ENCODE assay signal across 8 cellular contexts in the genomic region with DNA sequence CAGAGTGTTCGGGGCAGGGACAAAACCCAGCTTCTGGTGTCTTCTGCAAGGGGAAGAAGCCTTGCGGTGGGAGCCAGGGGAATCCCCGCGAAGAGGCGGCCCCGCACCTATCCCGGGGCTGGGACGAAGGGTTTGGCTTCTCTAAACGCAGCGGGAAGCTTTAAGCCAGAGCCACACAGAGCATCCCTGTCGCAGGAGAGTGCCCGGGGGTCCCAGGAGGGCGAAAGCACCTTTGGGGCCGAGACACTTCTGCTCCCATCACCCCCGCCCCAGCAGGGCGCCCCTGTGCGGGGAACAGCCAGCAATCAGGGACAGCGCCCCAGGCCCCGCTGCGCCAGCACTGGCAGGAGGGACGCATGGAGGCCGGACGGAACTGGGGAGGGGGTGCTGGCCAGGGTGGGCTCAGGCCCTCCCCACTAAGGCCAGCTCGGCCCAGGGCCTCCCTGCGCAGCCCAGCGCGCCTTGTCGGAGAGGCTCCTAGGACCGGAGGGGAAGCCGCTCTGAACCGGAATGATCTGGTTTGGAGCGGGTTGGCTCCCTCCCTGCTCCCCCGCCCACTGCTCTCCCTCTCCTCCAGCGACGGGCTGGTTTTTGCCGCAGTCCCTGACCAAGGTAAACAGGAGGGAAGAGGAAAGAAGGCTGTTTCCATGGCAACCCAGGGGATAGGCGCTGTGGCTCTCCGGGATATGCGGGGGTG.
DNase-seq lines count a peak whose midpoint lies in the region; ATAC-seq and TF ChIP-seq lines count a peak whose summit lies in the region.

No MANE protein-coding gene starts in this region.

- peaks cover 4 to 7% of the 10 kb centered on the region in 2 donors for H3K4me1 ChIP-seq in muscle layer of duodenum (ENCODE audit: control insufficient read depth in 1 of 2, insufficient read depth in 2 of 2, low read length in 2 of 2)
- peaks cover 2 to 31% (median 21%) of the 10 kb centered on the region in 5 donors for H3K4me1 ChIP-seq in subcutaneous abdominal adipose tissue (ENCODE audit: control insufficient read depth in 5 of 5, insufficient read depth in 5 of 5, low read length in 5 of 5)

- H3K27ac Mint-ChIP-seq in activated T-helper 1 cell treated with anti-CD3 and anti-CD28 coated beads, Interleukin-12 subunit alpha, Interleukin-12 subunit beta, Interleukin-2, Interleukin-4 antibody, amounts not matched to agents 30 ng/mL and 10 ng/mL and 1 ng/mL, durations not matched to agents 14 hours and 24 hours and 36 hours = peak overlapping the region; percentile 36

- H3K9ac ChIP-seq in subcutaneous abdominal adipose tissue (ENCODE audit: low read length in 5 of 5) = peak overlapping the region; percentile 48 to 81 (median 63)

- H3K4me3 Mint-ChIP-seq in activated T-helper 1 cell treated with anti-CD3 and anti-CD28 coated beads, Interleukin-12 subunit alpha, Interleukin-12 subunit beta, Interleukin-2, Interleukin-4 antibody, amounts not matched to agents 30 ng/mL and 10 ng/mL and 1 ng/mL, durations not matched to agents 14 hours and 24 hours and 36 hours = peak overlapping the region; percentile 62

- H3K4me1 Mint-ChIP-seq in activated T-helper 1 cell treated with anti-CD3 and anti-CD28 coated beads, Interleukin-12 subunit alpha, Interleukin-12 subunit beta, Interleukin-2, Interleukin-4 antibody, amounts not matched to agents 30 ng/mL and 10 ng/mL and 1 ng/mL, durations not matched to agents 14 hours and 24 hours and 36 hours (ENCODE audit: low read depth) = peaks cover 8% of the 10 kb centered on the region

- H3K9me3 ChIP-seq in muscle layer of duodenum (ENCODE audit: control insufficient read depth in 1 of 2, low read length in 2 of 2) (no peaks in the 10 kb centered on the region), subcutaneous abdominal adipose tissue (ENCODE audit: control insufficient read depth in 5 of 5, low read length in 5 of 5) (no peaks in the 10 kb centered on the region)

- H3K4me3 ChIP-seq in fibroblast of the aortic adventitia (ENCODE audit: low read depth, low read length) = peak overlapping the region; percentile 44
- H3K4me3 ChIP-seq in muscle layer of duodenum (ENCODE audit: low read depth in 1 of 2, low read length in 2 of 2) = peak overlapping the region; percentile 70 to 79
- peak overlapping the region; percentile 60 to 86 (median 71) for H3K4me3 ChIP-seq in subcutaneous abdominal adipose tissue (ENCODE audit: low read depth in 1 of 5, low read length in 5 of 5)

- ATAC-seq in HG03378 (IDR thresholded peaks at IDR 0.05; ENCODE audit: unreplicated experiment) (peak; percentile 50), HG03280 (IDR thresholded peaks at IDR 0.05; ENCODE audit: unreplicated experiment) (no peak), GM21360 (IDR thresholded peaks at IDR 0.05; ENCODE audit: unreplicated experiment) (no peak)

- peaks cover 24% of the 10 kb centered on the region for H3K27me3 Mint-ChIP-seq in activated T-helper 1 cell treated with anti-CD3 and anti-CD28 coated beads, Interleukin-12 subunit alpha, Interleukin-12 subunit beta, Interleukin-2, Interleukin-4 antibody, amounts not matched to agents 30 ng/mL and 10 ng/mL and 1 ng/mL, durations not matched to agents 14 hours and 24 hours and 36 hours (ENCODE audit: insufficient read depth)

- intact Hi-C loops in activated T-helper 1 cell treated with anti-CD3 and anti-CD28 coated beads, Interleukin-12 subunit alpha, Interleukin-12 subunit beta, Interleukin-2, Interleukin-4 antibody, amounts not matched to agents 30 ng/mL and 10 ng/mL and 1 ng/mL, durations not matched to agents 14 hours and 24 hours and 36 hours (cut with micrococcal nuclease) = no loop called here

- no peaks in the 10 kb centered on the region for H3K9me3 Mint-ChIP-seq in activated T-helper 1 cell treated with anti-CD3 and anti-CD28 coated beads, Interleukin-12 subunit alpha, Interleukin-12 subunit beta, Interleukin-2, Interleukin-4 antibody, amounts not matched to agents 30 ng/mL and 10 ng/mL and 1 ng/mL, durations not matched to agents 14 hours and 24 hours and 36 hours

- H3K27ac ChIP-seq in muscle layer of duodenum (ENCODE audit: low read length) = peak overlapping the region; percentile 45
- no peak overlapping the region for H3K27ac ChIP-seq in subcutaneous abdominal adipose tissue (ENCODE audit: low read depth, low read length)

- DNase-seq in activated T-helper 1 cell treated with anti-CD3 and anti-CD28 coated beads, Interleukin-12 subunit alpha, Interleukin-12 subunit beta, Interleukin-2, Interleukin-4 antibody, amounts not matched to agents 30 ng/mL and 10 ng/mL and 1 ng/mL, durations not matched to agents 14 hours and 24 hours and 36 hours (ENCODE audit: low spot score) = no peak
- DNase-seq in fibroblast of the aortic adventitia (ENCODE audit: low read depth) = peak; percentile 70

- H3K36me3 ChIP-seq in muscle layer of duodenum (ENCODE audit: control insufficient read depth in 1 of 2, insufficient read depth in 2 of 2, low read length in 2 of 2) (peaks cover 5 to 9% of the 10 kb centered on the region in 2 donors), subcutaneous abdominal adipose tissue (ENCODE audit: control insufficient read depth in 5 of 5, insufficient read depth in 5 of 5, low read length in 5 of 5) (peaks cover 3 to 18% (median 5%) of the 10 kb centered on the region in 5 donors)

- TF ChIP-seq POLR2A in GM15510 (IDR thresholded peaks at IDR 0.05; ENCODE audit: borderline replicate concordance, extremely low read depth, insufficient read length) = peak; percentile 16

- H3K27me3 ChIP-seq in muscle layer of duodenum (ENCODE audit: low read depth, low read length) (no peaks in the 10 kb centered on the region), subcutaneous abdominal adipose tissue (ENCODE audit: control insufficient read depth in 5 of 5, insufficient read depth in 4 of 5, low read length in 5 of 5) (no peaks in the 10 kb centered on the region)

- H3K36me3 Mint-ChIP-seq in activated T-helper 1 cell treated with anti-CD3 and anti-CD28 coated beads, Interleukin-12 subunit alpha, Interleukin-12 subunit beta, Interleukin-2, Interleukin-4 antibody, amounts not matched to agents 30 ng/mL and 10 ng/mL and 1 ng/mL, durations not matched to agents 14 hours and 24 hours and 36 hours (ENCODE audit: low read depth) = peaks cover 13% of the 10 kb centered on the region

- no peak for TF ChIP-seq CTCF in fibroblast of the aortic adventitia (IDR thresholded peaks at IDR 0.05; ENCODE audit: insufficient read depth, low read length)
